In genomic region chr4:107825072-107825789, GRCh38 we compare ENCODE assay signal across 8 cellular contexts. TPM values are rescaled to one million over a fixed set of nuclear protein-coding genes. Genes with fewer than 3 reads are reported as not detected.
DNase-seq lines count a peak whose midpoint lies in the region; ATAC-seq, FAIRE-seq and TF ChIP-seq lines count a peak whose summit lies in the region.

No MANE protein-coding gene starts in this region.

- peaks cover 70% of the 10 kb centered on the region for H3K27me3 Mint-ChIP-seq in stimulated activated naive CD8-positive, alpha-beta T cell treated with anti-CD3 and anti-CD28 coated beads, Interleukin-15, amount 100 ng/mL, for 72 hours

- DNase-seq in AG20443 (ENCODE audit: low spot score) (peak; percentile 73), RWPE2 (ENCODE audit: low spot score) (peak; percentile 68), cortex of kidney (lab: John Stamatoyannopoulos, UW) (peak; percentile 71), HepG2 (ENCODE audit: low spot score) (no peak), middle frontal gyrus (ENCODE audit: extremely low spot score, low spot score) (no peak)
- DNase-seq in stimulated activated naive CD8-positive, alpha-beta T cell treated with anti-CD3 and anti-CD28 coated beads, Interleukin-15, amount 100 ng/mL, for 72 hours: peak; percentile 3 to 9

- H3K27ac Mint-ChIP-seq in stimulated activated naive CD8-positive, alpha-beta T cell treated with anti-CD3 and anti-CD28 coated beads, Interleukin-15, amount 100 ng/mL, for 72 hours: peak overlapping the region in 1 of 2 donors; percentile 14

- CTCF ChIA-PET in HepG2 (lab: Yijun Ruan, JAX; ENCODE audit: low intra/inter-chr PET ratio, low total read pairs): no interaction called here

- in situ Hi-C loops in HepG2 (cut with HindIII; ENCODE audit: extremely low pct_ligation_motif_present, low pct_unique_long_range_greater_than_20kb): no loop called here

- TF ChIP-seq CTCF in RWPE2 (IDR thresholded peaks at IDR 0.05; ENCODE audit: poor library complexity, severe bottlenecking): no peak
- no peak for TF ChIP-seq CTCF in HepG2 (CRISPR knock-in tag; IDR thresholded peaks at IDR 0.05)

- FAIRE-seq in HepG2 (lab: Jason Lieb, UNC): no peak

- H3K36me3 ChIP-seq in RWPE2 (ENCODE audit: low read depth) (peaks cover 3% of the 10 kb centered on the region; the same call in 1 of the 2 replicates), HepG2 (replicated peaks in 1 of 2; ENCODE audit: control insufficient read depth in 1 of 2, insufficient read depth in 2 of 2, low read length in 2 of 2) (no peaks in the 10 kb centered on the region)

- peak overlapping the region; percentile 76 to 83 for H3K4me3 Mint-ChIP-seq in stimulated activated naive CD8-positive, alpha-beta T cell treated with anti-CD3 and anti-CD28 coated beads, Interleukin-15, amount 100 ng/mL, for 72 hours

- peak overlapping the region; percentile 49; the same call in 1 of the 2 replicates for H3K9ac ChIP-seq in HepG2 (ENCODE audit: insufficient read depth, low read depth, low read length)

- H3K9me3 Mint-ChIP-seq in stimulated activated naive CD8-positive, alpha-beta T cell treated with anti-CD3 and anti-CD28 coated beads, Interleukin-15, amount 100 ng/mL, for 72 hours: no peaks in the 10 kb centered on the region

- peak overlapping the region; percentile 85 for H3K27ac ChIP-seq in RWPE2 (ENCODE audit: poor library complexity, severe bottlenecking)
- H3K27ac ChIP-seq in HepG2 (ENCODE audit: extremely low read length, insufficient read depth, low read length): no peak overlapping the region

- intact Hi-C loops in HepG2 (cut with micrococcal nuclease; ENCODE audit: unreplicated experiment): loop anchor here (5.0 to 10.0 kb wide), 3 partner anchors 37 to 160 kb away; partner anchors contain the start of gene HADH

- H3K4me1 Mint-ChIP-seq in stimulated activated naive CD8-positive, alpha-beta T cell treated with anti-CD3 and anti-CD28 coated beads, Interleukin-15, amount 100 ng/mL, for 72 hours: peaks cover 15% of the 10 kb centered on the region

- peak overlapping the region; percentile 97 for H3K4me2 ChIP-seq in HepG2 (ENCODE audit: low read depth, low read length)

- H3K27me3 ChIP-seq in RWPE2 (ENCODE audit: insufficient read depth, poor library complexity, severe bottlenecking) (no peaks in the 10 kb centered on the region), HepG2 (ENCODE audit: control insufficient read depth in 1 of 2, insufficient read depth in 2 of 2, low read length in 2 of 2) (peaks cover 0 to 1% of the 10 kb centered on the region in 2 experiments; a peak in 2 of 5 replicates)

- no TSS peak for BruUV-seq in HepG2 (replicated peaks; lab: Mats Ljungman, UMichigan)

- H4K20me1 ChIP-seq in HepG2 (ENCODE audit: insufficient read depth, low read length): no peaks in the 10 kb centered on the region

- TF ChIP-seq EP300 in HepG2 (IDR thresholded peaks at IDR 0.05; ENCODE audit: low read depth in 2 of 2, low read length in 2 of 2): no peak
- TF ChIP-seq EP300 in HepG2 (CRISPR knock-in tag; IDR thresholded peaks at IDR 0.05; ENCODE audit: borderline replicate concordance): no peak

- H2AFZ ChIP-seq in HepG2 (ENCODE audit: low read length): peak overlapping the region; percentile 63

- POLR2A ChIA-PET in HepG2 (lab: Yijun Ruan, JAX): interaction anchor here (0.7 kb wide), 1 partner anchor 12 kb away, joined by 3 read pairs; no protein-coding TSS in a partner anchor

- WGBS in HepG2 (ENCODE audit: low lambda C conversion rate): 0% methylated on average over 9 of the region's 39 CpGs

- H3K9me3 ChIP-seq in RWPE2 (ENCODE audit: severe bottlenecking) (no peaks in the 10 kb centered on the region), HepG2 (ENCODE audit: low read length) (no peaks in the 10 kb centered on the region)

- TF ChIP-seq POLR2A in HepG2 (IDR thresholded peaks at IDR 0.05; ENCODE audit: insufficient read depth in 1 of 2, low read depth in 2 of 2, low read length in 2 of 2): no peak

- peak; percentile 46 for ATAC-seq in GM18907 (IDR thresholded peaks at IDR 0.05; ENCODE audit: unreplicated experiment)
- peak; percentile 36 for ATAC-seq in HG03139 (IDR thresholded peaks at IDR 0.05; ENCODE audit: unreplicated experiment)
- ATAC-seq in RWPE2 (ENCODE audit: low read depth): peak; percentile 56
- ATAC-seq in HepG2: peak; percentile 74
- ATAC-seq in stimulated activated naive CD8-positive, alpha-beta T cell treated with anti-CD3 and anti-CD28 coated beads, Interleukin-15, amount 100 ng/mL, for 72 hours: peak; percentile 56

- H3K4me1 ChIP-seq in RWPE2 (ENCODE audit: insufficient read depth, poor library complexity, severe bottlenecking) (peaks cover 20% of the 10 kb centered on the region), HepG2 (ENCODE audit: insufficient read depth, low read length) (peaks cover 28% of the 10 kb centered on the region)

- peak overlapping the region; percentile 92 for H3K4me3 ChIP-seq in RWPE2 (ENCODE audit: severe bottlenecking)
- peak overlapping the region; percentile 60 to 91 (median 80) for H3K4me3 ChIP-seq in HepG2 (replicated peaks in 1 of 3; ENCODE audit: insufficient read depth in 1 of 3, low read depth in 2 of 3, low read length in 3 of 3)

- no peak for TF ChIP-seq RAD21 in HepG2 (CRISPR knock-in tag; IDR thresholded peaks at IDR 0.05)

- no peaks in the 10 kb centered on the region for H3K79me2 ChIP-seq in HepG2 (ENCODE audit: insufficient read depth, low read length)

TF ChIP-seq in HepG2, 621 proteins besides CTCF, POLR2A, EP300 and RAD21 (continues in another document):
- TF ChIP-seq NFIC (IDR thresholded peaks at IDR 0.05; ENCODE audit: low read length) (no peak), TCF7L2 (IDR thresholded peaks at IDR 0.05; ENCODE audit: low read depth, low read length) (no peak), TFAP4 (IDR thresholded peaks at IDR 0.05; ENCODE audit: borderline replicate concordance, low read depth) (no peak), CENPT (CRISPR knock-in tag; IDR thresholded peaks at IDR 0.05; ENCODE audit: low read depth) (no peak), ZBTB26 (CRISPR knock-in tag; IDR thresholded peaks at IDR 0.05; ENCODE audit: borderline replicate concordance) (no peak), ZBTB49 (CRISPR knock-in tag; IDR thresholded peaks at IDR 0.05; ENCODE audit: borderline replicate concordance) (no peak), ZNF850 (CRISPR knock-in tag; conservative IDR thresholded peaks at IDR 0.05) (no peak), KLF6 (CRISPR knock-in tag; IDR thresholded peaks at IDR 0.05) (no peak)

RNA-seq across cellular contexts. Expression of gene SGMS2, which starts 0.5 kb away (rescaled TPM):
- 1.2 and 1.3 TPM in 2 replicates for total RNA-seq in HepG2 (2016; rRNA removed; fragmentation: Illumina TruSeq; extraction: Trizol)
- total RNA-seq in HepG2 (2016; cell fraction: cytosol; rRNA removed; fragmentation: Illumina TruSeq; extraction: Trizol; ENCODE audit: low read depth): 0.51 and 0.62 TPM in 2 replicates
- total RNA-seq in HepG2 (2016; cell fraction: insoluble cytoplasmic fraction; rRNA removed; fragmentation: Illumina TruSeq; extraction: Trizol): 1.4 TPM in 2 replicates
- 0.72 and 0.99 TPM in 2 replicates for total RNA-seq in HepG2 (2016; cell fraction: membrane; rRNA removed; fragmentation: Illumina TruSeq; extraction: Trizol)
- 1.2 and 1.7 TPM in 2 replicates for total RNA-seq in HepG2 (2016; cell fraction: nucleus; rRNA removed; fragmentation: Illumina TruSeq; extraction: Trizol)
- 1.7 and 2.0 TPM in 2 replicates for polyA plus RNA-seq in HepG2 (2011; rRNA removed)
- 2.0 and 2.5 TPM in 2 replicates for polyA plus RNA-seq in HepG2 (2011; cell fraction: cytosol; rRNA removed)
- 1.00 and 1.9 TPM in 2 replicates for polyA plus RNA-seq in HepG2 (2011; cell fraction: nucleus; rRNA removed)
- polyA plus RNA-seq in HepG2 (2012): 0.93 TPM in 2 replicates
- 0.08 and 0.22 TPM in 2 replicates for polyA plus RNA-seq in HepG2 (2016; cell fraction: cytosol; fragmentation: Illumina TruSeq; extraction: Trizol; ENCODE audit: low read depth)
- 0.44 and 0.46 TPM in 2 replicates for polyA plus RNA-seq in HepG2 (2016; cell fraction: insoluble cytoplasmic fraction; fragmentation: Illumina TruSeq; extraction: Trizol; ENCODE audit: low read depth)
- 0.29 and 0.37 TPM in 2 replicates for polyA plus RNA-seq in HepG2 (2016; cell fraction: membrane; fragmentation: Illumina TruSeq; extraction: Trizol; ENCODE audit: low read depth)
- 0.57 and 0.93 TPM in 2 replicates for polyA plus RNA-seq in HepG2 (2016; cell fraction: nucleus; fragmentation: Illumina TruSeq; extraction: Trizol; ENCODE audit: insufficient read depth, low read depth)
- 9.5 and 44.2 TPM in 2 replicates for polyA minus RNA-seq in HepG2 (2011; rRNA and poly(A)+ RNA removed; ENCODE audit: low replicate concordance)
- polyA minus RNA-seq in HepG2 (2011; cell fraction: cytosol; rRNA and poly(A)+ RNA removed): 1.8 and 3.6 TPM in 2 replicates
- polyA minus RNA-seq in HepG2 (2011; cell fraction: nucleus; rRNA and poly(A)+ RNA removed): 5.3 and 7.5 TPM in 2 replicates

Comparison
In these comparisons a context has a peak if more than half of its experiments do, and no peak if none do; other contexts are left out.
1. DNase-seq: peak in AG20443 (single experiment), RWPE2 (single experiment), cortex of kidney (single experiment) and stimulated activated naive CD8-positive, alpha-beta T cell treated with anti-CD3 and anti-CD28 coated beads, Interleukin-15, amount 100 ng/mL, for 72 hours (2 of 2); none in HepG2 (single experiment) and middle frontal gyrus (single experiment).
2. Peak in every context shown above with its lines, with median percentiles within 50 percentile points of each other: ATAC-seq.